Comparison of ENCODE assay signal across 27 cellular contexts in the genomic region with DNA sequence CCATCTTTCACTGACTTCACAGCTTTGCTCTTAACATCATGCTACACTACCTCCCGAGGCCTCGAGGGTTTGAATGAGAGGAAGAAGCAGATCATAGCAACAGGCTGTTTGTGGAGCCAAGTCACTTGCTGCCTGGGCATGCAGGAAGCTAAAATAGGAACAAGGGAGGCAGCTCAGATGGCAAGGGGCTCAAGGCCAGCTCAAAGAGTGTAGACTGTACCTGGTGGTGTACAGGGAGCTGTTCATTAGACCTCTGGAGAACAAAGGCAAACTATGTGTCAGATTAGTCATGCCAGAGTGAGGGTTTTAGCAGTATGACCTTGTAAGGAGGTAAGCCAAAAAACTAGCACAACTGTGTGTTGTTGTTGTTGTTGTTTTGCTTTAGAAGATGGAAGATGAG. TPM values are rescaled to one million over a fixed set of nuclear protein-coding genes. Genes with fewer than 3 reads are reported as not detected.
DNase-seq lines count a peak whose midpoint lies in the region; ATAC-seq, FAIRE-seq and TF ChIP-seq lines count a peak whose summit lies in the region.
"Had no signal": no experiment of that assay in that cellular context is flagged by ENCODE, and none has a peak within 500 bp of the region (broad histone marks: within the 10 kb centered on the region; RNA-seq: fewer than 3 reads in every experiment).

No MANE protein-coding gene starts in this region.

- H3K9me3 ChIP-seq in body of pancreas (no peaks in the 10 kb centered on the region), pancreas (no peaks in the 10 kb centered on the region), ascending aorta (no peaks in the 10 kb centered on the region)

- DNase-seq in left ventricle myocardium superior: no peak
- DNase-seq in Right ventricle myocardium inferior (ENCODE audit: missing footprints): no peak
- peak in 1 of 4 donors; percentile 26 for DNase-seq in body of pancreas
- DNase-seq in pancreas: no peak
- DNase-seq in ascending aorta (ENCODE audit: low spot score in 2 of 2): no peak
- no peak for DNase-seq in NCI-H2107 (lab: John Stamatoyannopoulos, UW)
- DNase-seq: CD4-positive, CD25-positive, alpha-beta regulatory T cell; DMS53; HCEC 1CT; NCI-H1048; NCI-H1417; NCI-H1694 treated with DMSO at 0.1 percent for 48 hours; NCI-H2081; NCI-H2171; NCI-H226; NCI-H510A; NCI-H69; RPMI8226; SIG-M5 had no signal

- H3K36me3 ChIP-seq in body of pancreas (replicated peaks in 1 of 2; ENCODE audit: insufficient read depth in 1 of 2, low read depth in 2 of 2): no peaks in the 10 kb centered on the region
- no peaks in the 10 kb centered on the region for H3K36me3 ChIP-seq in pancreas
- H3K36me3 ChIP-seq in ascending aorta: no peaks in the 10 kb centered on the region

- intact Hi-C loops in left ventricle myocardium superior (cut with micrococcal nuclease) (no loop called here), Right ventricle myocardium inferior (cut with DNase I) (no loop called here), body of pancreas (cut with DNase I) (no loop called here), pancreas (cut with DNase I) (no loop called here), ascending aorta (cut with DNase I) (no loop called here)

- TF ChIP-seq CTCF in body of pancreas (IDR thresholded peaks at IDR 0.05) (no peak), pancreas (IDR thresholded peaks at IDR 0.05) (no peak), ascending aorta (IDR thresholded peaks at IDR 0.05) (no peak)

- H3K4me3 ChIP-seq in body of pancreas (no peak overlapping the region), pancreas (no peak overlapping the region), ascending aorta (no peak overlapping the region)
- H3K4me3 ChIP-seq: BLaER1, SK-N-MC had no signal

- TF ChIP-seq POLR2A in body of pancreas (IDR thresholded peaks at IDR 0.05): no peak

- no peaks in the 10 kb centered on the region for H3K27me3 ChIP-seq in body of pancreas
- H3K27me3 ChIP-seq in pancreas: no peaks in the 10 kb centered on the region
- H3K27me3 ChIP-seq in ascending aorta: no peaks in the 10 kb centered on the region
- H3K27me3 ChIP-seq: BLaER1 had no signal

- no peak overlapping the region for H3K27ac ChIP-seq in body of pancreas
- H3K27ac ChIP-seq in pancreas: peak overlapping the region in 1 of 4 donors; percentile 50
- H3K27ac ChIP-seq in ascending aorta: no peak overlapping the region
- H3K27ac ChIP-seq: BLaER1, KMS-11, SK-N-MC had no signal

- H3K4me1 ChIP-seq in body of pancreas (peaks cover 29% of the 10 kb centered on the region), pancreas (peaks cover 5 to 28% (median 14%) of the 10 kb centered on the region in 3 donors), ascending aorta (no peaks in the 10 kb centered on the region)
- H3K4me1 ChIP-seq: BLaER1 had no signal

- 58 to 64% methylated on average over 2 of the region's 2 CpGs for WGBS in body of pancreas, 2 donors
- WGBS in pancreas, 2 donors: 56 to 58% methylated on average over 2 of the region's 2 CpGs

- ATAC-seq in left ventricle myocardium superior (peak; percentile 59), Right ventricle myocardium inferior (no peak), body of pancreas (peak; percentile 50), pancreas (peak in 3 of 4 donors; percentile 43 to 60 (median 53)), GM21529 (IDR thresholded peaks at IDR 0.05; ENCODE audit: unreplicated experiment) (no peak)

- FAIRE-seq in pancreas (lab: Jason Lieb, UNC): no peak
- FAIRE-seq: A204.1, D721Med, G401.6, H1 had no signal

RNA-seq across cellular contexts. Expression of a gene that starts 28.8 kb away (rescaled TPM):
- total RNA-seq in left ventricle myocardium superior (15.8 TPM), Right ventricle myocardium inferior (15.9 TPM), body of pancreas (10 to 100 TPM; 29.6 to 31.0 TPM), pancreas (10 to 100 TPM; 10.8 to 32.7 (median 14.4) TPM), ascending aorta (29.7 TPM)
- polyA plus RNA-seq in pancreas: 10 to 100 TPM; 16.2 to 29.8 TPM

Comparison
In these comparisons a context has a peak if more than half of its experiments do, and no peak if none do; other contexts are left out.
1. ATAC-seq: peak in left ventricle myocardium superior (single experiment), body of pancreas (single experiment) and pancreas (3 of 4); none in Right ventricle myocardium inferior (single experiment) and GM21529 (single experiment).